Comparison of ENCODE assay signal across 22 cellular contexts in the genomic region with DNA sequence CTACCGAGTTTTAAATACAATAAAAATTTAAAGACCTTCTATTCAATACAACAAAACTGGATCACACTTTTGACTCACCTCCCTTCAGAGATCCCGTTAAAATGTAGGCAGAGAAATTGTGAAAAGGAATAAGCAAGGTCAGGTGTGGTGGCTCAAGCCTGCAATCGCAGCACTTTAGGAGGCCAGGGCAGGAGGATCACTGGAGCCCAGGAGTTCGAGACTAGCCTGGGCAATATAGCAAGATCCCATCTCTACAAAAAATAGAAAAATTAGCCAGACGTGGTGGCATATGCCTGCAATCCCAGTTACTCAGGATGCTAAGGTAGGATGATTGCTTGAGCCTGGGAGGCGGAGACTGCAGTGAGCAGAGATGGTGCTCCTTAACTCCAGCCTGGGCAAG. TPM values are rescaled to one million over a fixed set of nuclear protein-coding genes. Genes with fewer than 3 reads are reported as not detected.
"Had no signal": no experiment of that assay in that cellular context is flagged by ENCODE, and none has a peak within 500 bp of the region (broad histone marks: within the 10 kb centered on the region; RNA-seq: fewer than 3 reads in every experiment).

No MANE protein-coding gene starts in this region.

- H3K27ac ChIP-seq: KMS-11, SJSA1, SK-N-MC had no signal

- FAIRE-seq: RCC 7860 had no signal

- H3K9ac ChIP-seq: KMS-11 had no signal

- H3K27me3 ChIP-seq: SJSA1 had no signal

- H3K9me3 ChIP-seq: SJSA1 had no signal

- H3K4me2 ChIP-seq: KMS-11 had no signal

- DNase-seq: IMR-90, Kasumi-1, MM.1S, NCI-H1092 treated with DMSO at 0.1 percent for 48 hours, NCI-H1436, NCI-H187, NCI-H2029, NCI-H2081 treated with DMSO at 0.1 percent for 48 hours, NCI-H2171, NCI-H226, NCI-H446, NCI-H510A, NCI-H524 treated with DMSO at 0.1 percent for 48 hours, NCI-H774, Right ventricle myocardium superior, SIG-M5 had no signal

- H3K4me1 ChIP-seq: SJSA1 had no signal

- H3K4me3 ChIP-seq: SJSA1, SK-N-MC had no signal

RNA-seq across cellular contexts. Expression of gene CHST5, which starts 16.7 kb away (rescaled TPM):
- total RNA-seq: IMR-90, M059J had no signal
- polyA plus RNA-seq: IMR-90 had no signal

RNA-seq across cellular contexts. Expression of gene CHST6, which starts 23.9 kb away (rescaled TPM):
- total RNA-seq: HT-29, SJSA1 had no signal
